10 cellular contexts compared by ENCODE assay signal in genomic region chr17:61436273-61436672, GRCh38. TPM values are rescaled to one million over a fixed set of nuclear protein-coding genes. Genes with fewer than 3 reads are reported as not detected.
"Had no signal": no experiment of that assay in that cellular context is flagged by ENCODE, and none has a peak within 500 bp of the region (broad histone marks: within the 10 kb centered on the region; RNA-seq: fewer than 3 reads in every experiment).

No MANE protein-coding gene starts in this region.

- ATAC-seq: GM23338, HepG2 had no signal

- H2AFZ ChIP-seq: GM23338 had no signal

- H3K4me2 ChIP-seq: GM23338 had no signal

- H3K4me3 ChIP-seq: GM23338 had no signal

- FAIRE-seq: H1, H54, HepG2 had no signal

- DNase-seq: H9, HCEC 1CT, HFFc6, KG1 had no signal

RNA-seq across cellular contexts. Expression of gene TBX4, which starts 15.9 kb away (rescaled TPM):
- total RNA-seq: GM23338, H1, H9, HT-29 had no signal
- polyA plus RNA-seq: GM23338, IgD-negative memory B cell had no signal

RNA-seq across cellular contexts. Expression of gene TBX2, which starts 36.6 kb away (rescaled TPM):
- total RNA-seq: GM23338, H1, H9 had no signal
- polyA plus RNA-seq: GM23338, H1, IgD-negative memory B cell had no signal
